15 cellular contexts compared by ENCODE assay signal in genomic region chr10:92208736-92209135, GRCh38.
DNase-seq lines count a peak whose midpoint lies in the region; ATAC-seq and TF ChIP-seq lines count a peak whose summit lies in the region.
"Had no signal": no experiment of that assay in that cellular context is flagged by ENCODE, and none has a peak within 500 bp of the region (broad histone marks: within the 10 kb centered on the region; RNA-seq: fewer than 3 reads in every experiment).

No MANE protein-coding gene starts in this region.

- ATAC-seq in HCT116 (peak; percentile 63), gastroesophageal sphincter (no peak), GM19452 (IDR thresholded peaks at IDR 0.05; ENCODE audit: unreplicated experiment) (no peak), HG03520 (IDR thresholded peaks at IDR 0.05; ENCODE audit: unreplicated experiment) (no peak)
- ATAC-seq: mucosa of descending colon had no signal

- no peaks in the 10 kb centered on the region for H4K20me1 ChIP-seq in HCT116 (ENCODE audit: insufficient read depth)

- WGBS in gastroesophageal sphincter (ENCODE audit: low coverage in 1 of 2), 2 donors, result 43% methylated on average over 3 of the region's 3 CpGs; no CpG with 5 or more reads in 1 of the 2 donors

- TF ChIP-seq RAD21 in HCT116 (IDR thresholded peaks at IDR 0.05; ENCODE audit: low read depth), result no peak

- RAD21 ChIA-PET in HCT116 (lab: Charles Lee; ENCODE audit: low non-redundant PET in 1 of 2, low total read pairs in 2 of 2, uncharacterized antibody in 2 of 2, unreplicated experiment in 2 of 2), result no interaction called here

- H3K4me1 ChIP-seq in HCT116 (ENCODE audit: control insufficient read depth in 1 of 2, insufficient read depth in 2 of 2, low read length in 2 of 2), result peaks cover 25 to 70% of the 10 kb centered on the region in 2 experiments
- peaks cover 0 to 51% (median 6%) of the 10 kb centered on the region in 3 donors for H3K4me1 ChIP-seq in gastroesophageal sphincter

- H3K4me2 ChIP-seq in HCT116 (ENCODE audit: low read length), result peak overlapping the region; percentile 78

- TF ChIP-seq CTCF in C4-2B (conservative IDR thresholded peaks at IDR 0.05) (no peak), HCT116 (IDR thresholded peaks at IDR 0.05 in 2 of 3, conservative IDR thresholded peaks at IDR 0.05 in 1 of 3; ENCODE audit: borderline replicate concordance in 1 of 3, insufficient read depth in 1 of 3, low read depth in 2 of 3, low read length in 2 of 3) (no peak), gastroesophageal sphincter (IDR thresholded peaks at IDR 0.05) (no peak)

- H3K9me3 ChIP-seq in HCT116 (ENCODE audit: control insufficient read depth in 1 of 2, insufficient read depth in 1 of 2, low read depth in 1 of 2, low read length in 2 of 2) (no peaks in the 10 kb centered on the region), gastroesophageal sphincter (no peaks in the 10 kb centered on the region)
- H3K9me3 ChIP-seq: mucosa of descending colon had no signal

- peak overlapping the region; percentile 29; the same call in 1 of the 2 replicates for H3K27ac ChIP-seq in C4-2B
- no peak overlapping the region for H3K27ac ChIP-seq in HCT116 (ENCODE audit: low read depth, low read length)
- H3K27ac ChIP-seq in gastroesophageal sphincter, result peak overlapping the region in 3 of 4 donors; percentile 55 to 73 (median 69)

- intact Hi-C loops in HCT116 (cut with micrococcal nuclease), result no loop called here

- DNase-seq in HCT116 (ENCODE audit: low read depth, low spot score), result no peak
- DNase-seq in amniotic epithelial cell (ENCODE audit: low read depth), result peak; percentile 59
- DNase-seq in NCI-H2107 treated with DMSO at 0.1 percent for 48 hours (lab: John Stamatoyannopoulos, UW; ENCODE audit: unreplicated experiment), result no peak
- no peak for DNase-seq in stimulated activated CD8-positive, alpha-beta memory T cell treated with anti-CD3 and anti-CD28 coated beads, Interleukin-4, amount 100 ng/mL, for 48 hours
- DNase-seq: activated naive CD4-positive, alpha-beta T cell treated with anti-CD3 and anti-CD28 coated beads, Interleukin-2, amount 50 U/mL, for 16 hours; DND-41; GOT3; immature natural killer cell; mucosa of descending colon; NCI-H1105 treated with DMSO at 0.1 percent for 48 hours; NCI-H446 treated with DMSO at 0.1 percent for 48 hours had no signal

- no peak for TF ChIP-seq EP300 in gastroesophageal sphincter (IDR thresholded peaks at IDR 0.05)

- H3K36me3 ChIP-seq in HCT116 (ENCODE audit: control insufficient read depth in 1 of 2, insufficient read depth in 2 of 2, low read length in 2 of 2) (no peaks in the 10 kb centered on the region), gastroesophageal sphincter (peaks cover 0 to 7% of the 10 kb centered on the region in 2 donors)

- H2AFZ ChIP-seq in HCT116 (ENCODE audit: low read depth, low read length, poor library complexity, severe bottlenecking), result no peak overlapping the region

- no peaks in the 10 kb centered on the region for H3K79me2 ChIP-seq in HCT116 (ENCODE audit: insufficient read depth, low read length)

- TF ChIP-seq POLR2A in HCT116 (IDR thresholded peaks at IDR 0.05; ENCODE audit: borderline replicate concordance, extremely low read depth, insufficient read depth, insufficient read length) (no peak), gastroesophageal sphincter (IDR thresholded peaks at IDR 0.05) (no peak)

- H3K4me3 ChIP-seq in HCT116 (replicated peaks in 1 of 2; ENCODE audit: low read depth in 1 of 2, low read length in 2 of 2) (no peak overlapping the region), gastroesophageal sphincter (no peak overlapping the region)
- H3K4me3 ChIP-seq: mucosa of descending colon had no signal

- no TSS peak for BruUV-seq in HCT116 (replicated peaks; lab: Mats Ljungman, UMichigan)

- no peaks in the 10 kb centered on the region for H3K9me2 ChIP-seq in HCT116 (ENCODE audit: insufficient read depth)

- CTCF ChIA-PET in HCT116 (lab: Charles Lee), result no interaction called here

- POLR2A ChIA-PET in HCT116 (lab: Charles Lee), result no interaction called here

- H3K27me3 ChIP-seq in HCT116 (ENCODE audit: insufficient read depth, low read length), result no peaks in the 10 kb centered on the region
- H3K27me3 ChIP-seq in gastroesophageal sphincter, result no peaks in the 10 kb centered on the region

- peak overlapping the region; percentile 62; the same call in 1 of the 2 replicates for H3K9ac ChIP-seq in HCT116 (ENCODE audit: low read length)

TF ChIP-seq in HCT116, 20 proteins besides CTCF, POLR2A, EP300 and RAD21:
- no peak for TF ChIP-seq MAX (IDR thresholded peaks at IDR 0.05)
- no peak for TF ChIP-seq CEBPB (IDR thresholded peaks at IDR 0.05; ENCODE audit: low read depth)
- TF ChIP-seq CBX3 (IDR thresholded peaks at IDR 0.05; ENCODE audit: low read depth), result no peak
TF ChIP-seq in HCT116: peak in this region for 0.
